24 cellular contexts compared by ENCODE assay signal in genomic region chr11:108144615-108145014, GRCh38. TPM values are rescaled to one million over a fixed set of nuclear protein-coding genes. Genes with fewer than 3 reads are reported as not detected.
DNase-seq lines count a peak whose midpoint lies in the region; ATAC-seq and TF ChIP-seq lines count a peak whose summit lies in the region.
"Had no signal": no experiment of that assay in that cellular context is flagged by ENCODE, and none has a peak within 500 bp of the region (broad histone marks: within the 10 kb centered on the region; RNA-seq: fewer than 3 reads in every experiment).

No MANE protein-coding gene starts in this region.

- H3K9me2 ChIP-seq in MM.1S (replicated peaks; ENCODE audit: insufficient read depth, low read length): no peaks in the 10 kb centered on the region

- H3K4me1 Mint-ChIP-seq in activated T-cell treated with anti-CD3 and anti-CD28 coated beads, Interleukin-2, amount 50 U/mL, for 4 hours (ENCODE audit: low read depth): peaks cover 10% of the 10 kb centered on the region
- peaks cover 20% of the 10 kb centered on the region for H3K4me1 Mint-ChIP-seq in activated T-helper 17 cell treated with anti-CD3 and anti-CD28 coated beads, Interleukin-2, amount 50 U/mL, for 72 hours
- peaks cover 8% of the 10 kb centered on the region for H3K4me1 Mint-ChIP-seq in progenitor cell of endocrine pancreas (ENCODE audit: low read depth)
- H3K4me1 Mint-ChIP-seq: immature natural killer cell had no signal

- H3K36me3 ChIP-seq in MM.1S (replicated peaks; ENCODE audit: insufficient read depth, low read length): no peaks in the 10 kb centered on the region; the same call in 1 of the 2 replicates

- peak; percentile 38 to 55 for ATAC-seq in activated T-cell treated with anti-CD3 and anti-CD28 coated beads, Interleukin-2, amount 50 U/mL, for 4 hours
- peak; percentile 58 for ATAC-seq in activated T-helper 17 cell treated with anti-CD3 and anti-CD28 coated beads, Interleukin-2, amount 50 U/mL, for 72 hours (replicated peaks)
- ATAC-seq: gastrocnemius medialis had no signal

- H3K79me2 ChIP-seq in MM.1S (ENCODE audit: low read length): no peaks in the 10 kb centered on the region

- POLR2A ChIA-PET in GM10248 (lab: Yijun Ruan, JAX): no interaction called here

- peak overlapping the region; percentile 78 for H3K27ac Mint-ChIP-seq in activated T-helper 17 cell treated with anti-CD3 and anti-CD28 coated beads, Interleukin-2, amount 50 U/mL, for 72 hours
- H3K27ac Mint-ChIP-seq in progenitor cell of endocrine pancreas: peak overlapping the region; percentile 64
- H3K27ac Mint-ChIP-seq: dendritic cell treated with granulocyte-macrophage colony-stimulating factor and Interleukin-4, amounts not matched to agents 40 ng/mL and 50 ng/mL, for 4 days had no signal

- H3K4me1 ChIP-seq in MM.1S (ENCODE audit: low read length): peaks cover 16% of the 10 kb centered on the region
- H3K4me1 ChIP-seq: BLaER1, gastrocnemius medialis, SJCRH30 had no signal

- peak overlapping the region; percentile 12; the same call in 1 of the 2 replicates for H3K4me2 ChIP-seq in MM.1S (ENCODE audit: low read depth, low read length)
- H3K4me2 ChIP-seq: BLaER1 had no signal

- H3K27ac ChIP-seq in MM.1S (ENCODE audit: low read length): peak overlapping the region; percentile 55; the same call in 1 of the 2 replicates
- H3K27ac ChIP-seq: BLaER1, gastrocnemius medialis, SJCRH30, VCaP had no signal

- no peak overlapping the region for H3K4me3 Mint-ChIP-seq in activated T-cell treated with anti-CD3 and anti-CD28 coated beads, Interleukin-2, amount 50 U/mL, for 4 hours
- peak overlapping the region; percentile 8 for H3K4me3 Mint-ChIP-seq in activated T-helper 17 cell treated with anti-CD3 and anti-CD28 coated beads, Interleukin-2, amount 50 U/mL, for 72 hours
- H3K4me3 Mint-ChIP-seq in progenitor cell of endocrine pancreas (ENCODE audit: low read depth): no peak overlapping the region
- H3K4me3 Mint-ChIP-seq: dendritic cell treated with granulocyte-macrophage colony-stimulating factor and Interleukin-4, amounts not matched to agents 40 ng/mL and 50 ng/mL, for 4 days; immature natural killer cell had no signal

- no peak for TF ChIP-seq CTCF in MM.1S (IDR thresholded peaks at IDR 0.05; ENCODE audit: low read length)
- TF ChIP-seq CTCF in progenitor cell of endocrine pancreas (IDR thresholded peaks at IDR 0.05; ENCODE audit: unreplicated experiment): no peak
- no peak for TF ChIP-seq CTCF in GM10248 (IDR thresholded peaks at IDR 0.05; ENCODE audit: control extremely low read depth, extremely low read depth, low read depth, missing control alignments)

- CTCF ChIA-PET in GM10248 (lab: Yijun Ruan, JAX): interaction anchor here (1.2 to 1.3 kb wide), 2 partner anchors 136 to 488 kb away, joined by 3 read pairs; partner anchors contain the start of gene CUL5

- H3K36me3 Mint-ChIP-seq in activated T-cell treated with anti-CD3 and anti-CD28 coated beads, Interleukin-2, amount 50 U/mL, for 4 hours (ENCODE audit: insufficient read depth): peaks cover 59% of the 10 kb centered on the region
- no peaks in the 10 kb centered on the region for H3K36me3 Mint-ChIP-seq in activated T-helper 17 cell treated with anti-CD3 and anti-CD28 coated beads, Interleukin-2, amount 50 U/mL, for 72 hours (ENCODE audit: low read depth)
- H3K36me3 Mint-ChIP-seq in progenitor cell of endocrine pancreas (ENCODE audit: insufficient read depth): peaks cover 29% of the 10 kb centered on the region

- no peaks in the 10 kb centered on the region for H3K27me3 Mint-ChIP-seq in activated T-cell treated with anti-CD3 and anti-CD28 coated beads, Interleukin-2, amount 50 U/mL, for 4 hours (ENCODE audit: low read depth)
- no peaks in the 10 kb centered on the region for H3K27me3 Mint-ChIP-seq in activated T-helper 17 cell treated with anti-CD3 and anti-CD28 coated beads, Interleukin-2, amount 50 U/mL, for 72 hours
- H3K27me3 Mint-ChIP-seq in progenitor cell of endocrine pancreas: no peaks in the 10 kb centered on the region
- H3K27me3 Mint-ChIP-seq: dendritic cell treated with granulocyte-macrophage colony-stimulating factor and Interleukin-4, amounts not matched to agents 40 ng/mL and 50 ng/mL, for 4 days had no signal

- no peaks in the 10 kb centered on the region for H3K9me3 ChIP-seq in MM.1S (replicated peaks; ENCODE audit: insufficient read depth, low read length)
- H3K9me3 ChIP-seq: BLaER1, gastrocnemius medialis, SJCRH30 had no signal

- peaks cover 15% of the 10 kb centered on the region for H3F3A ChIP-seq in MM.1S (ENCODE audit: insufficient read depth, low read length)

- no peaks in the 10 kb centered on the region for H3K9me3 Mint-ChIP-seq in activated T-cell treated with anti-CD3 and anti-CD28 coated beads, Interleukin-2, amount 50 U/mL, for 4 hours
- H3K9me3 Mint-ChIP-seq in activated T-helper 17 cell treated with anti-CD3 and anti-CD28 coated beads, Interleukin-2, amount 50 U/mL, for 72 hours: no peaks in the 10 kb centered on the region
- no peaks in the 10 kb centered on the region for H3K9me3 Mint-ChIP-seq in progenitor cell of endocrine pancreas (ENCODE audit: low read depth)
- H3K9me3 Mint-ChIP-seq: dendritic cell treated with granulocyte-macrophage colony-stimulating factor and Interleukin-4, amounts not matched to agents 40 ng/mL and 50 ng/mL, for 4 days; immature natural killer cell had no signal

- DNase-seq in activated T-cell treated with anti-CD3 and anti-CD28 coated beads, Interleukin-2, amount 50 U/mL, for 4 hours: no peak
- DNase-seq in activated T-cell treated with anti-CD3 and anti-CD28 coated beads, Interleukin-2, amount 50 U/mL, for 48 hours: no peak
- peak; percentile 54 for DNase-seq in MM.1S
- no peak for DNase-seq in progenitor cell of endocrine pancreas (ENCODE audit: low spot score, unreplicated experiment)
- no peak for DNase-seq in GM10248 (ENCODE audit: extremely low spot score)
- DNase-seq in glomerular visceral epithelial cell (ENCODE audit: extremely low spot score): no peak
- DNase-seq: ACHN; activated effector memory CD4-positive, alpha-beta T cell treated with Interleukin-2 at 50 U/mL for 16 hours; anterior cingulate cortex; gastrocnemius medialis; HCEC 1CT; hippocampal formation; immature natural killer cell; mesenchymal stem cell; NCI-H1092 treated with DMSO at 0.1 percent for 48 hours; NCI-H187 treated with DMSO at 0.1 percent for 48 hours; NCI-H526; occipital lobe; SJCRH30; T-helper 1 cell had no signal

- H3K27me3 ChIP-seq in MM.1S (replicated peaks; ENCODE audit: insufficient read depth, low read length): no peaks in the 10 kb centered on the region
- H3K27me3 ChIP-seq: BLaER1, gastrocnemius medialis, SJCRH30 had no signal

- H3K4me3 ChIP-seq in MM.1S (ENCODE audit: low read length): no peak overlapping the region
- H3K4me3 ChIP-seq: BLaER1, gastrocnemius medialis, SJCRH30 had no signal

- H4K20me1 ChIP-seq in MM.1S (ENCODE audit: insufficient read depth, low read length): no peaks in the 10 kb centered on the region
- H4K20me1 ChIP-seq: BLaER1 had no signal

- no peak overlapping the region for H2AFZ ChIP-seq in MM.1S (ENCODE audit: low read length)

- H3K9ac ChIP-seq in MM.1S (ENCODE audit: low read length): no peak overlapping the region
- H3K9ac ChIP-seq: BLaER1 had no signal

RNA-seq across cellular contexts. Expression of gene ACAT1, which starts 23.2 kb away (rescaled TPM):
- total RNA-seq in activated T-cell treated with anti-CD3 and anti-CD28 coated beads, Interleukin-2, amount 50 U/mL, for 4 hours: 10 to 100 TPM; 42.1 to 52.8 (median 47.6) TPM
- 100 to 1,000 TPM in 1 of 2 donors, 10 to 100 TPM in 1; 71.9 to 118 TPM for total RNA-seq in activated T-helper 17 cell treated with anti-CD3 and anti-CD28 coated beads, Interleukin-2, amount 50 U/mL, for 72 hours
- 29.5 and 37.5 TPM in 2 replicates for total RNA-seq in progenitor cell of endocrine pancreas
